ENCODE assay signal across 8 cellular contexts in genomic region chr16:68448360-68448970, GRCh38. TPM values are rescaled to one million over a fixed set of nuclear protein-coding genes. Genes with fewer than 3 reads are reported as not detected.
DNase-seq lines count a peak whose midpoint lies in the region; ATAC-seq and TF ChIP-seq lines count a peak whose summit lies in the region.

Gene SMPD3 (minus strand): TSS chr16:68448508. CDS start chr16:68372181, 76,327 bp downstream.

- WGBS in ectodermal cell, 2 experiments: 0 to 1% methylated on average over 59 of the region's 59 CpGs
- 5% methylated on average over 8 of the region's 59 CpGs for WGBS in right lobe of liver (ENCODE audit: insufficient coverage, low coverage, low lambda C conversion rate, missing lambda C conversion rate)

- H3K27ac Mint-ChIP-seq in activated CD8-positive, alpha-beta T cell treated with anti-CD3 and anti-CD28 coated beads for 36 hours: no peak within 1 kb of the TSS

- H3K36me3 ChIP-seq in BLaER1 treated with 17β-estradiol and CSF1 and Interleukin-3, amounts not matched to agents 10 nM and 100 nM: no peaks in the 10 kb centered on the region
- H3K36me3 ChIP-seq in ectodermal cell (ENCODE audit: control insufficient read depth, insufficient read depth, low read length): no peaks in the 10 kb centered on the region
- H3K36me3 ChIP-seq in right lobe of liver: no peaks in the 10 kb centered on the region

- H3K27me3 ChIP-seq in BLaER1 treated with 17β-estradiol and CSF1 and Interleukin-3, amounts not matched to agents 10 nM and 100 nM: peaks cover 13 to 26% (median 22%) of the 10 kb centered on the region in 11 experiments; a peak in 21 of 22 replicates
- peaks cover 27% of the 10 kb centered on the region for H3K27me3 ChIP-seq in ectodermal cell (ENCODE audit: control insufficient read depth, insufficient read depth, low read length, poor library complexity, severe bottlenecking)
- H3K27me3 ChIP-seq in right lobe of liver: no peaks in the 10 kb centered on the region

- peaks cover 15% of the 10 kb centered on the region for H3K4me1 Mint-ChIP-seq in activated CD8-positive, alpha-beta T cell treated with anti-CD3 and anti-CD28 coated beads for 36 hours (ENCODE audit: low read depth)

- peaks cover 28% of the 10 kb centered on the region for H3K27me3 Mint-ChIP-seq in activated CD8-positive, alpha-beta T cell treated with anti-CD3 and anti-CD28 coated beads for 36 hours

- H3K9ac ChIP-seq in BLaER1 treated with 17β-estradiol and CSF1 and Interleukin-3, amounts not matched to agents 10 nM and 100 nM: no peak within 1 kb of the TSS

- CTCF ChIA-PET in activated CD8-positive, alpha-beta T cell treated with anti-CD3 and anti-CD28 coated beads for 36 hours (lab: Charles Lee): interaction anchor here (1.0 to 1.5 kb wide), 3 partner anchors 15 to 72 kb away, joined by 3 to 4 read pairs (median 3); no protein-coding TSS in a partner anchor

- TF ChIP-seq CTCF in activated CD8-positive, alpha-beta T cell treated with anti-CD3 and anti-CD28 coated beads for 36 hours (IDR thresholded peaks at IDR 0.05): no peak
- no peak for TF ChIP-seq CTCF in right lobe of liver (IDR thresholded peaks at IDR 0.05)

- no peaks in the 10 kb centered on the region for H3K9me3 ChIP-seq in BLaER1 treated with 17β-estradiol and CSF1 and Interleukin-3, amounts not matched to agents 10 nM and 100 nM (replicated peaks in 1 of 11)
- no peaks in the 10 kb centered on the region for H3K9me3 ChIP-seq in ectodermal cell (ENCODE audit: control insufficient read depth, low read length)
- H3K9me3 ChIP-seq in right lobe of liver: no peaks in the 10 kb centered on the region

- ATAC-seq in GM19452 (IDR thresholded peaks at IDR 0.05; ENCODE audit: unreplicated experiment) (peak; percentile 80), HG03565 (IDR thresholded peaks at IDR 0.05; ENCODE audit: unreplicated experiment) (peak; percentile 83), right lobe of liver (peak; percentile 97 to 99 (median 98))
- peak; percentile 99 for ATAC-seq in activated CD8-positive, alpha-beta T cell treated with anti-CD3 and anti-CD28 coated beads for 36 hours

- no peak for TF ChIP-seq POLR2A in right lobe of liver (IDR thresholded peaks at IDR 0.05)

- intact Hi-C loops in activated CD8-positive, alpha-beta T cell treated with anti-CD3 and anti-CD28 coated beads for 36 hours (cut with micrococcal nuclease): no loop called here
- intact Hi-C loops in right lobe of liver (cut with DNase I): loop anchor here in 1 of 2 donors (5.0 kb wide), 1 partner anchor 59 kb away; no protein-coding TSS in a partner anchor

- H3K4me1 ChIP-seq in BLaER1 treated with 17β-estradiol and CSF1 and Interleukin-3, amounts not matched to agents 10 nM and 100 nM: peaks cover 12 to 18% (median 16%) of the 10 kb centered on the region in 10 experiments
- peaks cover 10% of the 10 kb centered on the region for H3K4me1 ChIP-seq in ectodermal cell (ENCODE audit: control insufficient read depth, insufficient read depth, low read length)
- peaks cover 0 to 11% (median 5%) of the 10 kb centered on the region in 4 donors for H3K4me1 ChIP-seq in right lobe of liver

- POLR2A ChIA-PET in activated CD8-positive, alpha-beta T cell treated with anti-CD3 and anti-CD28 coated beads for 36 hours (lab: Charles Lee): interaction anchor here (1.0 kb wide), 1 partner anchor 15 kb away, joined by 3 read pairs; no protein-coding TSS in a partner anchor

- peak within 1 kb of the TSS; percentile 76 to 100 (median 92) for H3K4me2 ChIP-seq in BLaER1 treated with 17β-estradiol and CSF1 and Interleukin-3, amounts not matched to agents 10 nM and 100 nM

- peak within 1 kb of the TSS in 1 of 11 experiments; percentile 32; a peak in 1 of 22 replicates for H3K27ac ChIP-seq in BLaER1 treated with 17β-estradiol and CSF1 and Interleukin-3, amounts not matched to agents 10 nM and 100 nM
- H3K27ac ChIP-seq in ectodermal cell (ENCODE audit: insufficient read depth, low read depth, low read length, poor library complexity, severe bottlenecking) (no peak within 1 kb of the TSS), right lobe of liver (no peak within 1 kb of the TSS)

- H3K36me3 Mint-ChIP-seq in activated CD8-positive, alpha-beta T cell treated with anti-CD3 and anti-CD28 coated beads for 36 hours (ENCODE audit: low read depth): no peaks in the 10 kb centered on the region

- peaks cover 0 to 21% (median 9%) of the 10 kb centered on the region in 11 experiments; a peak in 11 of 22 replicates for H4K20me1 ChIP-seq in BLaER1 treated with 17β-estradiol and CSF1 and Interleukin-3, amounts not matched to agents 10 nM and 100 nM

- H3K9me3 Mint-ChIP-seq in activated CD8-positive, alpha-beta T cell treated with anti-CD3 and anti-CD28 coated beads for 36 hours: no peaks in the 10 kb centered on the region

- peak; percentile 100 for DNase-seq in NCI-H82 (lab: John Stamatoyannopoulos, UW)
- peak; percentile 99 for DNase-seq in activated CD8-positive, alpha-beta T cell treated with anti-CD3 and anti-CD28 coated beads for 36 hours
- DNase-seq in right lobe of liver: peak; percentile 95 to 97 (median 96)
- peak; percentile 94 to 96 for DNase-seq in stimulated activated CD4-positive, alpha-beta T cell treated with anti-CD3 and anti-CD28 coated beads, Interleukin-2, amount 100 ng/mL, for 48 hours

- H3K4me3 ChIP-seq in BLaER1 treated with 17β-estradiol and CSF1 and Interleukin-3, amounts not matched to agents 10 nM and 100 nM: peak within 1 kb of the TSS; percentile 44 to 66 (median 53)
- H3K4me3 ChIP-seq in ectodermal cell (ENCODE audit: insufficient read depth, low read depth, low read length) (peak within 1 kb of the TSS; percentile 54), right lobe of liver (peak within 1 kb of the TSS; percentile 30 to 53 (median 49))

- H3K4me3 Mint-ChIP-seq in activated CD8-positive, alpha-beta T cell treated with anti-CD3 and anti-CD28 coated beads for 36 hours: peak within 1 kb of the TSS; percentile 72

RNA-seq across cellular contexts. Expression of gene SMPD3, which starts in this region (rescaled TPM):
- total RNA-seq in activated CD8-positive, alpha-beta T cell treated with anti-CD3 and anti-CD28 coated beads for 36 hours: under 1 TPM; 0.16 to 0.63 TPM
- 0.35 TPM for polyA plus RNA-seq in ectodermal cell (2013, experiment 1 of 4)
- 0.50 TPM for polyA plus RNA-seq in ectodermal cell (2013, experiment 2 of 4)
- 1.4 TPM for polyA plus RNA-seq in ectodermal cell (2013, experiment 3 of 4)
- 1.4 TPM for polyA plus RNA-seq in ectodermal cell (2013, experiment 4 of 4)
- total RNA-seq in right lobe of liver: 10 to 100 TPM in 2 of 6 experiments, 1 to 10 TPM in 2, under 1 TPM in 2; 0.18 to 27.2 (median 5.0) TPM

Comparison
In these comparisons a context has a peak if more than half of its experiments do, and no peak if none do; other contexts are left out.
1. Peak in DNase-seq and ATAC-seq in activated CD8-positive, alpha-beta T cell treated with anti-CD3 and anti-CD28 coated beads for 36 hours; RNA of the gene not detected or under 1 TPM.